ENCODE assay signal across 17 cellular contexts in genomic region chr6:4804095-4804494, GRCh38. TPM values are rescaled to one million over a fixed set of nuclear protein-coding genes. Genes with fewer than 3 reads are reported as not detected.
DNase-seq lines count a peak whose midpoint lies in the region; ATAC-seq, FAIRE-seq and TF ChIP-seq lines count a peak whose summit lies in the region.
"Had no signal": no experiment of that assay in that cellular context is flagged by ENCODE, and none has a peak within 500 bp of the region (broad histone marks: within the 10 kb centered on the region; RNA-seq: fewer than 3 reads in every experiment).

No MANE protein-coding gene starts in this region.

- peak overlapping the region; percentile 17 to 64; a peak in 3 of 6 replicates for H3K27ac ChIP-seq in A549
- H3K27ac ChIP-seq: neutrophil, testis had no signal

- peak overlapping the region; percentile 47 for H3K4me2 ChIP-seq in A549

- no peak overlapping the region for H3K4me3 ChIP-seq in A549
- H3K4me3 ChIP-seq: testis had no signal

- intact Hi-C loops in posterior vena cava (cut with DNase I): no loop called here

- no peak overlapping the region for H3K4me3 Mint-ChIP-seq in activated naive CD8-positive, alpha-beta T cell
- H3K4me3 Mint-ChIP-seq in activated CD8-positive, alpha-beta memory T cell treated with anti-CD3 and anti-CD28 coated beads, Interleukin-2, amount 10 ng/mL, durations not matched to agents 7 days and 5 days: no peak overlapping the region

- TF ChIP-seq EP300 in A549 (IDR thresholded peaks at IDR 0.05): no peak

- H3K27ac Mint-ChIP-seq in activated naive CD8-positive, alpha-beta T cell: peak overlapping the region; percentile 58
- H3K27ac Mint-ChIP-seq in activated CD8-positive, alpha-beta memory T cell treated with anti-CD3 and anti-CD28 coated beads, Interleukin-2, amount 10 ng/mL, durations not matched to agents 7 days and 5 days: no peak overlapping the region
- H3K27ac Mint-ChIP-seq: CD4-positive, CD25-positive, alpha-beta regulatory T cell had no signal

- CTCF ChIA-PET in A549 (lab: Yijun Ruan, JAX): interaction anchor here (0.8 to 1.2 kb wide), 3 partner anchors 14 to 491 kb away, joined by 3 read pairs; no protein-coding TSS in a partner anchor
- CTCF ChIA-PET in activated CD8-positive, alpha-beta memory T cell treated with anti-CD3 and anti-CD28 coated beads, Interleukin-2, amount 10 ng/mL, durations not matched to agents 7 days and 5 days (lab: Charles Lee): no interaction called here

- H3K4me1 ChIP-seq in A549: peaks cover 52% of the 10 kb centered on the region

- TF ChIP-seq POLR2A in A549 (IDR thresholded peaks at IDR 0.05; ENCODE audit: low read length): no peak
- no peak for TF ChIP-seq POLR2A in H54 (IDR thresholded peaks at IDR 0.05; ENCODE audit: low read depth, low read length)

- DNase-seq in A549 (ENCODE audit: low read depth in 1 of 2, low spot score in 1 of 2) (peak in 1 of 2 experiments; percentile 25), H54 (ENCODE audit: insufficient read length, low spot score) (peak; percentile 60), glomerular visceral epithelial cell (ENCODE audit: extremely low spot score) (peak; percentile 35), NCI-H510A (lab: John Stamatoyannopoulos, UW) (no peak), posterior vena cava (ENCODE audit: low spot score) (no peak), RPMI8226 (no peak)
- DNase-seq in activated CD8-positive, alpha-beta memory T cell treated with anti-CD3 and anti-CD28 coated beads, Interleukin-2, amount 10 ng/mL, durations not matched to agents 7 days and 5 days: no peak
- DNase-seq: activated effector memory CD4-positive, alpha-beta T cell treated with anti-CD3 and anti-CD28 coated beads, Interleukin-2, amount 50 U/mL, for 16 hours; CD4-positive, CD25-positive, alpha-beta regulatory T cell; effector CD4-positive, alpha-beta T cell; KG1; NCI-H526 treated with DMSO at 0.1 percent for 48 hours; stimulated activated CD4-positive, alpha-beta T cell treated with anti-CD3 and anti-CD28 coated beads, Interleukin-4, amount 100 ng/mL, for 1 hour; T-helper 9 cell; testis had no signal

- no peak for TF ChIP-seq CTCF in A549 (IDR thresholded peaks at IDR 0.05)

- H3K27me3 Mint-ChIP-seq in activated naive CD8-positive, alpha-beta T cell: no peaks in the 10 kb centered on the region
- H3K27me3 Mint-ChIP-seq in activated CD8-positive, alpha-beta memory T cell treated with anti-CD3 and anti-CD28 coated beads, Interleukin-2, amount 10 ng/mL, durations not matched to agents 7 days and 5 days: no peaks in the 10 kb centered on the region
- H3K27me3 Mint-ChIP-seq: CD4-positive, CD25-positive, alpha-beta regulatory T cell had no signal

- peaks cover 12% of the 10 kb centered on the region for H3K9me3 Mint-ChIP-seq in activated naive CD8-positive, alpha-beta T cell (ENCODE audit: low read depth)
- H3K9me3 Mint-ChIP-seq in activated CD8-positive, alpha-beta memory T cell treated with anti-CD3 and anti-CD28 coated beads, Interleukin-2, amount 10 ng/mL, durations not matched to agents 7 days and 5 days (ENCODE audit: low read depth): peaks cover 7% of the 10 kb centered on the region

- POLR2A ChIA-PET in A549 (lab: Yijun Ruan, JAX): interaction anchor here (0.6 kb wide), 1 partner anchor 28 kb away, joined by 3 read pairs; the partner anchor contains the start of gene CDYL

- 86% methylated on average over 4 of the region's 6 CpGs for WGBS in A549 (ENCODE audit: missing lambda C conversion rate)

- H3K36me3 Mint-ChIP-seq in activated naive CD8-positive, alpha-beta T cell: peaks cover 4% of the 10 kb centered on the region
- peaks cover 9% of the 10 kb centered on the region for H3K36me3 Mint-ChIP-seq in activated CD8-positive, alpha-beta memory T cell treated with anti-CD3 and anti-CD28 coated beads, Interleukin-2, amount 10 ng/mL, durations not matched to agents 7 days and 5 days

- H3K4me1 Mint-ChIP-seq in activated naive CD8-positive, alpha-beta T cell (ENCODE audit: low read depth): peaks cover 81% of the 10 kb centered on the region
- H3K4me1 Mint-ChIP-seq in activated CD8-positive, alpha-beta memory T cell treated with anti-CD3 and anti-CD28 coated beads, Interleukin-2, amount 10 ng/mL, durations not matched to agents 7 days and 5 days: peaks cover 47% of the 10 kb centered on the region

- H3K9me3 ChIP-seq in A549: peaks cover 12% of the 10 kb centered on the region; the same call in 2 of the 3 replicates
- H3K9me3 ChIP-seq: neutrophil, testis had no signal

- peak; percentile 42 to 52; a peak in 5 of 6 replicates for ATAC-seq in A549
- no peak for ATAC-seq in activated CD8-positive, alpha-beta memory T cell treated with anti-CD3 and anti-CD28 coated beads, Interleukin-2, amount 10 ng/mL, durations not matched to agents 7 days and 5 days

- no peak for FAIRE-seq in A549 (lab: Jason Lieb, UNC)
- FAIRE-seq in H54 (lab: Jason Lieb, UNC): peak; percentile 96

- no peak for TF ChIP-seq RAD21 in A549 (conservative IDR thresholded peaks at IDR 0.05 in 1 of 2, IDR thresholded peaks at IDR 0.05 in 1 of 2)

TF ChIP-seq in A549, 52 proteins besides CTCF, POLR2A, EP300 and RAD21 (continues in another document):
- no peak for TF ChIP-seq ZFP36 (IDR thresholded peaks at IDR 0.05; ENCODE audit: borderline replicate concordance, partially characterized antibody)
- TF ChIP-seq, protein P1, sequence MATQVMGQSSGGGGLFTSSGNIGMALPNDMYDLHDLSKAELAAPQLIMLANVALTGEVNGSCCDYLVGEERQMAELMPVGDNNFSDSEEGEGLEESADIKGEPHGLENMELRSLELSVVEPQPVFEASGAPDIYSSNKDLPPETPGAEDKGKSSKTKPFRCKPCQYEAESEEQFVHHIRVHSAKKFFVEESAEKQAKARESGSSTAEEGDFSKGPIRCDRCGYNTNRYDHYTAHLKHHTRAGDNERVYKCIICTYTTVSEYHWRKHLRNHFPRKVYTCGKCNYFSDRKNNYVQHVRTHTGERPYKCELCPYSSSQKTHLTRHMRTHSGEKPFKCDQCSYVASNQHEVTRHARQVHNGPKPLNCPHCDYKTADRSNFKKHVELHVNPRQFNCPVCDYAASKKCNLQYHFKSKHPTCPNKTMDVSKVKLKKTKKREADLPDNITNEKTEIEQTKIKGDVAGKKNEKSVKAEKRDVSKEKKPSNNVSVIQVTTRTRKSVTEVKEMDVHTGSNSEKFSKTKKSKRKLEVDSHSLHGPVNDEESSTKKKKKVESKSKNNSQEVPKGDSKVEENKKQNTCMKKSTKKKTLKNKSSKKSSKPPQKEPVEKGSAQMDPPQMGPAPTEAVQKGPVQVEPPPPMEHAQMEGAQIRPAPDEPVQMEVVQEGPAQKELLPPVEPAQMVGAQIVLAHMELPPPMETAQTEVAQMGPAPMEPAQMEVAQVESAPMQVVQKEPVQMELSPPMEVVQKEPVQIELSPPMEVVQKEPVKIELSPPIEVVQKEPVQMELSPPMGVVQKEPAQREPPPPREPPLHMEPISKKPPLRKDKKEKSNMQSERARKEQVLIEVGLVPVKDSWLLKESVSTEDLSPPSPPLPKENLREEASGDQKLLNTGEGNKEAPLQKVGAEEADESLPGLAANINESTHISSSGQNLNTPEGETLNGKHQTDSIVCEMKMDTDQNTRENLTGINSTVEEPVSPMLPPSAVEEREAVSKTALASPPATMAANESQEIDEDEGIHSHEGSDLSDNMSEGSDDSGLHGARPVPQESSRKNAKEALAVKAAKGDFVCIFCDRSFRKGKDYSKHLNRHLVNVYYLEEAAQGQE (IDR thresholded peaks at IDR 0.05): no peak
- TF ChIP-seq SMC3 (IDR thresholded peaks at IDR 0.05): no peak
- no peak for TF ChIP-seq CBX2 (IDR thresholded peaks at IDR 0.05; ENCODE audit: borderline replicate concordance, low read depth)
- TF ChIP-seq HES2 (IDR thresholded peaks at IDR 0.05): no peak
- TF ChIP-seq KDM1A (IDR thresholded peaks at IDR 0.05; ENCODE audit: low read depth): no peak
- no peak for TF ChIP-seq ZSCAN20 (CRISPR knock-in tag; IDR thresholded peaks at IDR 0.05)
- TF ChIP-seq CHD4 (IDR thresholded peaks at IDR 0.05; ENCODE audit: borderline replicate concordance): no peak
- TF ChIP-seq, protein P2, sequence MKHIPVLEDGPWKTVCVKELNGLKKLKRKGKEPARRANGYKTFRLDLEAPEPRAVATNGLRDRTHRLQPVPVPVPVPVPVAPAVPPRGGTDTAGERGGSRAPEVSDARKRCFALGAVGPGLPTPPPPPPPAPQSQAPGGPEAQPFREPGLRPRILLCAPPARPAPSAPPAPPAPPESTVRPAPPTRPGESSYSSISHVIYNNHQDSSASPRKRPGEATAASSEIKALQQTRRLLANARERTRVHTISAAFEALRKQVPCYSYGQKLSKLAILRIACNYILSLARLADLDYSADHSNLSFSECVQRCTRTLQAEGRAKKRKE (CRISPR knock-in tag; IDR thresholded peaks at IDR 0.05; ENCODE audit: low read depth): no peak
- no peak for TF ChIP-seq POLR2AphosphoS2 (conservative IDR thresholded peaks at IDR 0.05; ENCODE audit: low read length)
- no peak for TF ChIP-seq GATA3 (IDR thresholded peaks at IDR 0.05; ENCODE audit: borderline replicate concordance)
- TF ChIP-seq NPAS2 (CRISPR knock-in tag; IDR thresholded peaks at IDR 0.05; ENCODE audit: borderline replicate concordance): no peak
- TF ChIP-seq FOSL2 (IDR thresholded peaks at IDR 0.05): no peak
- no peak for TF ChIP-seq FOSL2 (CRISPR knock-in tag; IDR thresholded peaks at IDR 0.05)
- no peak for TF ChIP-seq BCL3 (IDR thresholded peaks at IDR 0.05)
- TF ChIP-seq HOXA7 (CRISPR knock-in tag; IDR thresholded peaks at IDR 0.05): no peak

RNA-seq across cellular contexts. Expression of gene CDYL, which starts 27.9 kb away (rescaled TPM):
- 36.7 and 42.7 TPM in 2 replicates for polyA plus RNA-seq in A549 (2011; rRNA removed)
- 16.8 and 16.9 TPM in 2 replicates for polyA plus RNA-seq in A549 (2012; cell fraction: cytosol; rRNA removed)
- 11.3 and 16.1 TPM in 2 replicates for polyA plus RNA-seq in A549 (2012; cell fraction: nucleus; rRNA removed)
- 17.5 to 20.1 TPM (median 18.6 TPM) in 3 replicates for polyA plus RNA-seq in A549 (2017; fragmentation: RNase III; extraction: RNeasy Plus Mini Kit Qiagen cat#74134 plus additional on column Dnase treatment)
- polyA minus RNA-seq in A549 (2011; rRNA and poly(A)+ RNA removed): 88.1 and 108 TPM in 2 replicates
- 10 to 100 TPM; 40.8 to 43.4 TPM for total RNA-seq in activated CD8-positive, alpha-beta memory T cell treated with anti-CD3 and anti-CD28 coated beads, Interleukin-2, amount 10 ng/mL, durations not matched to agents 7 days and 5 days
- total RNA-seq in posterior vena cava: 10 to 100 TPM; 38.7 to 38.8 TPM

Comparison
In these comparisons a context has a peak if more than half of its experiments do, and no peak if none do; other contexts are left out.
1. DNase-seq: peak in H54 (single experiment) and glomerular visceral epithelial cell (single experiment); none in activated CD8-positive, alpha-beta memory T cell treated with anti-CD3 and anti-CD28 coated beads, Interleukin-2, amount 10 ng/mL, durations not matched to agents 7 days and 5 days (single experiment), NCI-H510A (single experiment), posterior vena cava (single experiment) and RPMI8226 (single experiment).